In genomic region chr5:533243-534005, GRCh38 we compare ENCODE assay signal across 12 cellular contexts.
"Had no signal": no experiment of that assay in that cellular context is flagged by ENCODE, and none has a peak within 500 bp of the region (broad histone marks: within the 10 kb centered on the region; RNA-seq: fewer than 3 reads in every experiment).

No MANE protein-coding gene starts in this region.

- H3K4me1 ChIP-seq: colonic mucosa, foreskin keratinocyte, prostate gland had no signal

- H3K36me3 ChIP-seq: cardiac muscle cell, colonic mucosa, heart right ventricle, prostate gland, transverse colon had no signal

- H3K4me3 ChIP-seq: cardiac muscle cell, colonic mucosa, heart right ventricle, prostate gland, transverse colon had no signal

- H3K27ac Mint-ChIP-seq: activated T-helper 1 cell treated with anti-CD3 and anti-CD28 coated beads, Interleukin-12 subunit alpha, Interleukin-12 subunit beta, Interleukin-2, Interleukin-4 antibody, amounts not matched to agents 30 ng/mL and 10 ng/mL and 1 ng/mL, durations not matched to agents 14 hours and 24 hours and 36 hours; T-helper 2 cell treated with Interferon-gamma antibody and Interleukin-4, amounts not matched to agents 5 μg/mL and 100 μg/mL, for 36 hours had no signal

- H3K4me3 Mint-ChIP-seq: activated T-helper 1 cell treated with anti-CD3 and anti-CD28 coated beads, Interleukin-12 subunit alpha, Interleukin-12 subunit beta, Interleukin-2, Interleukin-4 antibody, amounts not matched to agents 30 ng/mL and 10 ng/mL and 1 ng/mL, durations not matched to agents 14 hours and 24 hours and 36 hours; T-helper 2 cell treated with Interferon-gamma antibody and Interleukin-4, amounts not matched to agents 5 μg/mL and 100 μg/mL, for 36 hours had no signal

- DNase-seq: activated CD4-positive, alpha-beta T cell treated with anti-CD3 and anti-CD28 coated beads for 4 hours; activated naive CD4-positive, alpha-beta T cell; colonic mucosa; foreskin keratinocyte; midbrain; stimulated activated CD4-positive, alpha-beta T cell treated with anti-CD3 and anti-CD28 coated beads, Interleukin-15, amount 100 ng/mL, for 24 hours; transverse colon had no signal

- H3K9me3 ChIP-seq: colonic mucosa, heart right ventricle, prostate gland, transverse colon had no signal

- H3K9me3 Mint-ChIP-seq: activated T-helper 1 cell treated with anti-CD3 and anti-CD28 coated beads, Interleukin-12 subunit alpha, Interleukin-12 subunit beta, Interleukin-2, Interleukin-4 antibody, amounts not matched to agents 30 ng/mL and 10 ng/mL and 1 ng/mL, durations not matched to agents 14 hours and 24 hours and 36 hours; T-helper 2 cell treated with Interferon-gamma antibody and Interleukin-4, amounts not matched to agents 5 μg/mL and 100 μg/mL, for 36 hours had no signal

- ATAC-seq: foreskin keratinocyte, heart right ventricle had no signal

- H3K27ac ChIP-seq: cardiac muscle cell, colonic mucosa, foreskin keratinocyte, heart right ventricle, prostate gland, transverse colon had no signal
